In genomic region chr1:166875734-166876539, GRCh38 we compare ENCODE assay signal across 8 cellular contexts. TPM values are rescaled to one million over a fixed set of nuclear protein-coding genes. Genes with fewer than 3 reads are reported as not detected.
DNase-seq lines count a peak whose midpoint lies in the region; ATAC-seq, FAIRE-seq and TF ChIP-seq lines count a peak whose summit lies in the region.

TADA1 (minus strand) TSS chr1:166876264; CDS start chr1:166876233, 31 bp downstream.

- H3K79me2 ChIP-seq in OCI-LY1 (ENCODE audit: insufficient read depth, low read length), result peaks cover 40% of the 10 kb centered on the region

- no peaks in the 10 kb centered on the region for H4K20me1 ChIP-seq in OCI-LY1 (ENCODE audit: insufficient read depth, low read length)

- peak within 1 kb of the TSS; percentile 98 for H3K9ac ChIP-seq in HUES64 (ENCODE audit: low read depth, low read length)
- peak within 1 kb of the TSS; percentile 80 for H3K9ac ChIP-seq in OCI-LY1 (ENCODE audit: low read length)

- WGBS in HUES64, result under 1% methylated on average over 84 of the region's 84 CpGs
- 0 to 1% methylated on average over 63 to 73 of the region's 84 CpGs for WGBS in mesodermal cell (ENCODE audit: insufficient coverage in 2 of 2), 2 experiments

- H3K4me2 ChIP-seq in OCI-LY1 (ENCODE audit: low read length), result peak within 1 kb of the TSS; percentile 91

- FAIRE-seq in endometrium (lab: Jason Lieb, UNC), result peak; percentile 99

- TF ChIP-seq CTCF in OCI-LY1 (IDR thresholded peaks at IDR 0.05; ENCODE audit: low read length), result no peak; the same call in 1 of the 2 replicates

- peak within 1 kb of the TSS; percentile 79 for H3K4me3 ChIP-seq in HUES64 (ENCODE audit: low read length)
- H3K4me3 ChIP-seq in OCI-LY1 (ENCODE audit: low read depth, low read length, poor library complexity, severe bottlenecking), result peak within 1 kb of the TSS; percentile 74
- peak within 1 kb of the TSS; percentile 69 for H3K4me3 ChIP-seq in mesodermal cell (ENCODE audit: extremely low read depth, insufficient read depth, low read length, poor library complexity, severe bottlenecking)

- H3F3A ChIP-seq in OCI-LY1 (ENCODE audit: insufficient read depth, low read length), result no peaks in the 10 kb centered on the region

- peak within 1 kb of the TSS; percentile 76 for H2AFZ ChIP-seq in OCI-LY1 (ENCODE audit: low read length)

- H3K27ac ChIP-seq in HUES64 (ENCODE audit: low read depth, low read length) (peak within 1 kb of the TSS; percentile 93), OCI-LY1 (ENCODE audit: low read depth, low read length, poor library complexity, severe bottlenecking) (peak within 1 kb of the TSS; percentile 51), mesodermal cell (ENCODE audit: low read depth, low read length, severe bottlenecking) (peak within 1 kb of the TSS; percentile 93)

- H3K9me3 ChIP-seq in HUES64 (ENCODE audit: insufficient read depth, low read depth, low read length) (no peaks in the 10 kb centered on the region), OCI-LY1 (ENCODE audit: low read length) (no peaks in the 10 kb centered on the region), mesodermal cell (ENCODE audit: control insufficient read depth, low read length) (no peaks in the 10 kb centered on the region)

- peak; percentile 98 for DNase-seq in D341Med (ENCODE audit: low spot score)
- DNase-seq in activated CD8-positive, alpha-beta memory T cell treated with anti-CD3 and anti-CD28 coated beads, Interleukin-2, amount 50 U/mL, for 4 hours, result peak; percentile 99
- DNase-seq in stimulated activated CD8-positive, alpha-beta memory T cell treated with anti-CD3 and anti-CD28 coated beads, Interleukin-15, amount 100 ng/mL, for 4 hours (ENCODE audit: low read depth in 2 of 2), result peak; percentile 97 to 98

- no peaks in the 10 kb centered on the region for H3K27me3 ChIP-seq in HUES64 (ENCODE audit: insufficient read depth, low read length)
- no peaks in the 10 kb centered on the region for H3K27me3 ChIP-seq in OCI-LY1 (ENCODE audit: insufficient read depth, low read length)

- H3K36me3 ChIP-seq in HUES64 (ENCODE audit: insufficient read depth, low read length) (peaks cover 8% of the 10 kb centered on the region; the same call in 1 of the 2 replicates), OCI-LY1 (ENCODE audit: insufficient read depth, low read length) (peaks cover 13% of the 10 kb centered on the region), mesodermal cell (ENCODE audit: control insufficient read depth, insufficient read depth, low read length) (no peaks in the 10 kb centered on the region)

- H3K9me2 ChIP-seq in OCI-LY1 (ENCODE audit: low read depth, low read length), result no peaks in the 10 kb centered on the region

- ATAC-seq in GM21447 (IDR thresholded peaks at IDR 0.05; ENCODE audit: unreplicated experiment), result peak; percentile 91

- H3K4me1 ChIP-seq in HUES64 (ENCODE audit: insufficient read depth, low read length), result peaks cover 13% of the 10 kb centered on the region
- H3K4me1 ChIP-seq in OCI-LY1 (ENCODE audit: insufficient read depth, low read length, severe bottlenecking), result peaks cover 31% of the 10 kb centered on the region
- H3K4me1 ChIP-seq in mesodermal cell (ENCODE audit: control insufficient read depth, insufficient read depth, low read length, poor library complexity, severe bottlenecking), result no peaks in the 10 kb centered on the region

RNA-seq across cellular contexts. Expression of gene TADA1, which starts in this region (rescaled TPM):
- polyA plus RNA-seq in HUES64 (2013, experiment 1 of 2), result 23.3 TPM
- polyA plus RNA-seq in HUES64 (2013, experiment 2 of 2), result 24.7 TPM
- polyA plus RNA-seq in mesodermal cell (2013, experiment 1 of 2), result 17.1 TPM
- polyA plus RNA-seq in mesodermal cell (2013, experiment 2 of 2), result 17.1 TPM

Comparison
In these comparisons a context has a peak if more than half of its experiments do, and no peak if none do; other contexts are left out.
1. Peak in every context shown above with its lines: DNase-seq, ATAC-seq, H3K4me3 ChIP-seq and H3K27ac ChIP-seq.